12 cellular contexts compared by ENCODE assay signal in the genomic region with DNA sequence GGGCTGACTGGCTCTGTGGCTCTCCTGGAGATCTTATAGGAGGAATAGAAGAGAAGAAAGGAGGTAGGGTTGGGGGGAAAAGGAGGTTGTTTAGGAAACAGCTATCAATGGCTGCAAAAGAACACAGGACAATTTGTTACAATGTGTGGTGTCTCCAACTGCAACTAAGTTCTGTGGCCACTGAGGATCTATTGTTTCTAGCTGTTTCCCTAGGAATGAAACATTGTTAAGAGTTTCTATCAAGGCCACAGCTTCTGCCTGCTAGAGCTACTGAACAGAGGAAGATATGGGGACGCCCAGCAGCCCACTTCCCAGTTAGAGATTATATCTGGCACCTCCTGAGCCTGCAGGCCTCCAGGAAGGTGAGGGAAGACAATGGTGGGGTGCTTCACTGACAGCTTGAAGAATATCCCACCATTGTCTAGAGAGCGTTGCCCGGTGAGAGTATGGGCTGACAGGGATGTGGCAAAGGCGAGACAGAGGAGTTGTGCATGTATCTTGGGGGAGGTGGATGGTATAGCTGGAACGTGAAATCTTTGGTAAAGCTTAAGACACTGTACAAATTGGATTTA. TPM values are rescaled to one million over a fixed set of nuclear protein-coding genes. Genes with fewer than 3 reads are reported as not detected.
DNase-seq lines count a peak whose midpoint lies in the region; ATAC-seq and TF ChIP-seq lines count a peak whose summit lies in the region.
"Had no signal": no experiment of that assay in that cellular context is flagged by ENCODE, and none has a peak within 500 bp of the region (broad histone marks: within the 10 kb centered on the region; RNA-seq: fewer than 3 reads in every experiment).

No MANE protein-coding gene starts in this region.

- peak overlapping the region; percentile 91 for H3K4me2 ChIP-seq in hepatocyte

- H3K4me1 ChIP-seq in hepatocyte (ENCODE audit: insufficient read depth) (peaks cover 57% of the 10 kb centered on the region), testis (peaks cover 9% of the 10 kb centered on the region)

- H4K20me1 ChIP-seq in hepatocyte (ENCODE audit: insufficient read depth, poor library complexity, severe bottlenecking): peaks cover 64% of the 10 kb centered on the region

- H3K27me3 ChIP-seq in hepatocyte (no peaks in the 10 kb centered on the region), testis (no peaks in the 10 kb centered on the region)

- H3K4me1 Mint-ChIP-seq in activated T-cell treated with anti-CD3 and anti-CD28 coated beads, Interleukin-2, amount 50 U/mL, for 72 hours (ENCODE audit: low read depth): peaks cover 50% of the 10 kb centered on the region
- peaks cover 38% of the 10 kb centered on the region for H3K4me1 Mint-ChIP-seq in activated naive CD8-positive, alpha-beta T cell treated with anti-CD3 and anti-CD28 coated beads, Interleukin-2, amount 50 U/mL, for 24 hours

- no peak for ATAC-seq in activated T-cell treated with anti-CD3 and anti-CD28 coated beads, Interleukin-2, amount 50 U/mL, for 72 hours (replicated peaks in 1 of 2)
- no peak for ATAC-seq in activated naive CD8-positive, alpha-beta T cell treated with anti-CD3 and anti-CD28 coated beads, Interleukin-2, amount 50 U/mL, for 24 hours
- no peak for ATAC-seq in GM21381 (IDR thresholded peaks at IDR 0.05; ENCODE audit: unreplicated experiment)
- ATAC-seq: naive thymus-derived CD4-positive, alpha-beta T cell had no signal

- WGBS in hepatocyte (ENCODE audit: low lambda C conversion rate, missing lambda C conversion rate): 76% methylated on average over 5 of the region's 5 CpGs
- 68 to 84% methylated on average over 5 of the region's 5 CpGs for WGBS in testis, 2 donors

- peak overlapping the region; percentile 44 to 98 for H3K4me3 Mint-ChIP-seq in activated T-cell treated with anti-CD3 and anti-CD28 coated beads, Interleukin-2, amount 50 U/mL, for 72 hours
- peak overlapping the region; percentile 95 for H3K4me3 Mint-ChIP-seq in activated naive CD8-positive, alpha-beta T cell treated with anti-CD3 and anti-CD28 coated beads, Interleukin-2, amount 50 U/mL, for 24 hours

- H3K9me3 ChIP-seq in hepatocyte (ENCODE audit: low read depth) (no peaks in the 10 kb centered on the region), testis (no peaks in the 10 kb centered on the region)

- no peaks in the 10 kb centered on the region for H3K9me2 ChIP-seq in hepatocyte (replicated peaks; ENCODE audit: insufficient read depth)

- H3K27ac Mint-ChIP-seq in activated T-cell treated with anti-CD3 and anti-CD28 coated beads, Interleukin-2, amount 50 U/mL, for 72 hours: no peak overlapping the region
- peak overlapping the region; percentile 16 for H3K27ac Mint-ChIP-seq in activated naive CD8-positive, alpha-beta T cell treated with anti-CD3 and anti-CD28 coated beads, Interleukin-2, amount 50 U/mL, for 24 hours

- TF ChIP-seq CTCF in hepatocyte (IDR thresholded peaks at IDR 0.05; ENCODE audit: poor library complexity) (no peak), testis (IDR thresholded peaks at IDR 0.05) (no peak)

- H3K4me3 ChIP-seq in hepatocyte: no peak overlapping the region
- no peak overlapping the region for H3K4me3 ChIP-seq in testis

- H3K27me3 Mint-ChIP-seq in activated T-cell treated with anti-CD3 and anti-CD28 coated beads, Interleukin-2, amount 50 U/mL, for 72 hours (ENCODE audit: low read depth): no peaks in the 10 kb centered on the region
- H3K27me3 Mint-ChIP-seq in activated naive CD8-positive, alpha-beta T cell treated with anti-CD3 and anti-CD28 coated beads, Interleukin-2, amount 50 U/mL, for 24 hours: no peaks in the 10 kb centered on the region

- peaks cover 40 to 52% of the 10 kb centered on the region in 2 donors for H3K36me3 Mint-ChIP-seq in activated T-cell treated with anti-CD3 and anti-CD28 coated beads, Interleukin-2, amount 50 U/mL, for 72 hours (ENCODE audit: insufficient read depth in 2 of 2)
- H3K36me3 Mint-ChIP-seq in activated naive CD8-positive, alpha-beta T cell treated with anti-CD3 and anti-CD28 coated beads, Interleukin-2, amount 50 U/mL, for 24 hours (ENCODE audit: low read depth): peaks cover 85% of the 10 kb centered on the region

- H2AFZ ChIP-seq in hepatocyte: no peak overlapping the region

- DNase-seq in activated T-cell treated with anti-CD3 and anti-CD28 coated beads, Interleukin-2, amount 50 U/mL, for 72 hours: no peak
- DNase-seq in activated T-cell treated with anti-CD3 and anti-CD28 coated beads for 4 hours (no peak), hepatocyte (ENCODE audit: low spot score) (no peak), testis (peak; percentile 72), NCI-H2196 (lab: John Stamatoyannopoulos, UW; ENCODE audit: unreplicated experiment) (no peak)
- no peak for DNase-seq in activated naive CD8-positive, alpha-beta T cell treated with anti-CD3 and anti-CD28 coated beads, Interleukin-2, amount 50 U/mL, for 24 hours
- no peak for DNase-seq in stimulated activated CD4-positive, alpha-beta T cell treated with anti-CD3 and anti-CD28 coated beads, Interleukin-4, amount 100 ng/mL, for 24 hours
- DNase-seq: AML-193; naive thymus-derived CD4-positive, alpha-beta T cell; stimulated activated CD4-positive, alpha-beta T cell treated with anti-CD3 and anti-CD28 coated beads, Interleukin-2, amount 100 ng/mL, for 48 hours had no signal

- TF ChIP-seq POLR2A in testis (IDR thresholded peaks at IDR 0.05): no peak

- H3K9me3 Mint-ChIP-seq in activated T-cell treated with anti-CD3 and anti-CD28 coated beads, Interleukin-2, amount 50 U/mL, for 72 hours: no peaks in the 10 kb centered on the region
- no peaks in the 10 kb centered on the region for H3K9me3 Mint-ChIP-seq in activated naive CD8-positive, alpha-beta T cell treated with anti-CD3 and anti-CD28 coated beads, Interleukin-2, amount 50 U/mL, for 24 hours
- H3K9me3 Mint-ChIP-seq: naive thymus-derived CD4-positive, alpha-beta T cell had no signal

- intact Hi-C loops in testis (cut with DNase I; ENCODE audit: low total_unique reads): no loop called here

- peaks cover 75% of the 10 kb centered on the region for H3K79me2 ChIP-seq in hepatocyte

- H3K27ac ChIP-seq in hepatocyte (peak overlapping the region; percentile 0), testis (peak overlapping the region; percentile 15 to 44)

- H3K36me3 ChIP-seq in hepatocyte (replicated peaks; ENCODE audit: insufficient read depth, low read depth) (no peaks in the 10 kb centered on the region), testis (ENCODE audit: low read depth, missing control alignments) (no peaks in the 10 kb centered on the region)

RNA-seq across cellular contexts. Expression of a gene that starts 4.0 kb away (rescaled TPM):
- total RNA-seq in activated T-cell treated with anti-CD3 and anti-CD28 coated beads, Interleukin-2, amount 50 U/mL, for 72 hours: 10 to 100 TPM; 79.5 to 90.4 TPM
- total RNA-seq in hepatocyte (589 and 622 TPM in 2 replicates), testis (100 to 1,000 TPM; 147 to 196 TPM)
- polyA plus RNA-seq in hepatocyte (213 and 282 TPM in 2 replicates), testis (ENCODE audit: insufficient read depth, low read depth, low replicate concordance) (121 TPM)

RNA-seq across cellular contexts. Expression of a gene that starts 21.0 kb away (rescaled TPM):
- under 1 TPM; 0.30 to 0.60 TPM for total RNA-seq in activated T-cell treated with anti-CD3 and anti-CD28 coated beads, Interleukin-2, amount 50 U/mL, for 72 hours
- total RNA-seq in hepatocyte (0.10 TPM in 1 of 2 replicates, not detected in the other), testis (1 to 10 TPM in 1 of 2 donors, under 1 TPM in 1; 0.99 to 1.6 TPM)
- polyA plus RNA-seq in hepatocyte (0.88 and 1.9 TPM in 2 replicates), testis (ENCODE audit: insufficient read depth, low read depth, low replicate concordance) (4.7 TPM)
- total RNA-seq: urinary bladder had no signal
- polyA plus RNA-seq: urinary bladder had no signal
